Comparison of ENCODE assay signal across 18 cellular contexts in genomic region chr16:66418165-66418962, GRCh38. TPM values are rescaled to one million over a fixed set of nuclear protein-coding genes. Genes with fewer than 3 reads are reported as not detected.
DNase-seq lines count a peak whose midpoint lies in the region; ATAC-seq and TF ChIP-seq lines count a peak whose summit lies in the region.
"Had no signal": no experiment of that assay in that cellular context is flagged by ENCODE, and none has a peak within 500 bp of the region (broad histone marks: within the 10 kb centered on the region; RNA-seq: fewer than 3 reads in every experiment).

No MANE protein-coding gene starts in this region.

- no peaks in the 10 kb centered on the region for H3K36me3 ChIP-seq in vagina
- H3K36me3 ChIP-seq in effector memory CD4-positive, alpha-beta T cell (ENCODE audit: control insufficient read depth, insufficient read depth, low read length): no peaks in the 10 kb centered on the region
- H3K36me3 ChIP-seq: MG63 had no signal

- ATAC-seq in stimulated activated naive CD8-positive, alpha-beta T cell treated with anti-CD3 and anti-CD28 coated beads, Interleukin-15, amount 100 ng/mL, for 72 hours: no peak
- ATAC-seq in HG03342 (IDR thresholded peaks at IDR 0.05; ENCODE audit: unreplicated experiment): no peak
- ATAC-seq: CD8-positive, alpha-beta T cell; Panc1 had no signal

- no peaks in the 10 kb centered on the region for H3K9me3 ChIP-seq in vagina
- H3K9me3 ChIP-seq in effector memory CD4-positive, alpha-beta T cell (ENCODE audit: control insufficient read depth, low read length): no peaks in the 10 kb centered on the region
- H3K9me3 ChIP-seq: MG63 had no signal

- H3K27me3 Mint-ChIP-seq in T-helper 1 cell treated with Interleukin-12 subunit alpha and Interleukin-12 subunit beta and Interleukin-4 antibody, amounts not matched to agents 30 μg/mL and 1 μg/mL, for 36 hours (ENCODE audit: low read depth): peaks cover 29% of the 10 kb centered on the region
- peaks cover 6% of the 10 kb centered on the region for H3K27me3 Mint-ChIP-seq in stimulated activated naive CD8-positive, alpha-beta T cell treated with anti-CD3 and anti-CD28 coated beads, Interleukin-15, amount 100 ng/mL, for 72 hours

- H3K36me3 Mint-ChIP-seq in T-helper 1 cell treated with Interleukin-12 subunit alpha and Interleukin-12 subunit beta and Interleukin-4 antibody, amounts not matched to agents 30 μg/mL and 1 μg/mL, for 36 hours (ENCODE audit: low read depth): peaks cover 6% of the 10 kb centered on the region
- H3K36me3 Mint-ChIP-seq: CD8-positive, alpha-beta T cell had no signal

- DNase-seq in T-helper 1 cell (no peak), RPMI8226 (peak; percentile 35), islet precursor cell (peak; percentile 33), vagina (ENCODE audit: extremely low spot score in 2 of 2) (peak; percentile 58 to 82)
- no peak for DNase-seq in effector memory CD4-positive, alpha-beta T cell
- DNase-seq in stimulated activated naive CD8-positive, alpha-beta T cell treated with anti-CD3 and anti-CD28 coated beads, Interleukin-15, amount 100 ng/mL, for 72 hours: no peak
- DNase-seq: HFFc6, Karpas-422, MG63, NCI-H1105 treated with DMSO at 0.1 percent for 48 hours, NCI-H187 treated with DMSO at 0.1 percent for 48 hours, Right ventricle myocardium superior had no signal

- peak overlapping the region; percentile 36 for H3K4me3 Mint-ChIP-seq in T-helper 1 cell treated with Interleukin-12 subunit alpha and Interleukin-12 subunit beta and Interleukin-4 antibody, amounts not matched to agents 30 μg/mL and 1 μg/mL, for 36 hours
- no peak overlapping the region for H3K4me3 Mint-ChIP-seq in stimulated activated naive CD8-positive, alpha-beta T cell treated with anti-CD3 and anti-CD28 coated beads, Interleukin-15, amount 100 ng/mL, for 72 hours
- H3K4me3 Mint-ChIP-seq: CD8-positive, alpha-beta T cell had no signal

- H3K4me1 Mint-ChIP-seq in T-helper 1 cell treated with Interleukin-12 subunit alpha and Interleukin-12 subunit beta and Interleukin-4 antibody, amounts not matched to agents 30 μg/mL and 1 μg/mL, for 36 hours (ENCODE audit: low read depth): peaks cover 26% of the 10 kb centered on the region
- no peaks in the 10 kb centered on the region for H3K4me1 Mint-ChIP-seq in stimulated activated naive CD8-positive, alpha-beta T cell treated with anti-CD3 and anti-CD28 coated beads, Interleukin-15, amount 100 ng/mL, for 72 hours

- H3K4me3 ChIP-seq in vagina: no peak overlapping the region
- H3K4me3 ChIP-seq in effector memory CD4-positive, alpha-beta T cell (ENCODE audit: insufficient read depth, low read depth, low read length, poor library complexity, severe bottlenecking): no peak overlapping the region
- H3K4me3 ChIP-seq: MG63, SK-N-MC had no signal

- no peaks in the 10 kb centered on the region for H3K27me3 ChIP-seq in vagina
- H3K27me3 ChIP-seq in effector memory CD4-positive, alpha-beta T cell (replicated peaks; ENCODE audit: control insufficient read depth, insufficient read depth, low read length, poor library complexity, severe bottlenecking): no peaks in the 10 kb centered on the region
- H3K27me3 ChIP-seq: MG63 had no signal

- TF ChIP-seq CTCF in vagina (IDR thresholded peaks at IDR 0.05): no peak

- H3K9me3 Mint-ChIP-seq in T-helper 1 cell treated with Interleukin-12 subunit alpha and Interleukin-12 subunit beta and Interleukin-4 antibody, amounts not matched to agents 30 μg/mL and 1 μg/mL, for 36 hours: peaks cover 4% of the 10 kb centered on the region
- no peaks in the 10 kb centered on the region for H3K9me3 Mint-ChIP-seq in stimulated activated naive CD8-positive, alpha-beta T cell treated with anti-CD3 and anti-CD28 coated beads, Interleukin-15, amount 100 ng/mL, for 72 hours
- H3K9me3 Mint-ChIP-seq: CD8-positive, alpha-beta T cell; HFFc6 had no signal

- intact Hi-C loops in vagina (cut with DNase I): no loop called here

- H3K27ac Mint-ChIP-seq in T-helper 1 cell treated with Interleukin-12 subunit alpha and Interleukin-12 subunit beta and Interleukin-4 antibody, amounts not matched to agents 30 μg/mL and 1 μg/mL, for 36 hours: peak overlapping the region; percentile 83
- no peak overlapping the region for H3K27ac Mint-ChIP-seq in stimulated activated naive CD8-positive, alpha-beta T cell treated with anti-CD3 and anti-CD28 coated beads, Interleukin-15, amount 100 ng/mL, for 72 hours
- H3K27ac Mint-ChIP-seq: CD8-positive, alpha-beta T cell had no signal

- no peak for TF ChIP-seq POLR2A in vagina (IDR thresholded peaks at IDR 0.05)

- H3K4me1 ChIP-seq in vagina: no peaks in the 10 kb centered on the region
- H3K4me1 ChIP-seq in effector memory CD4-positive, alpha-beta T cell (ENCODE audit: control insufficient read depth, insufficient read depth, low read length, poor library complexity, severe bottlenecking): no peaks in the 10 kb centered on the region

- H3K27ac ChIP-seq in vagina: no peak overlapping the region
- no peak overlapping the region for H3K27ac ChIP-seq in effector memory CD4-positive, alpha-beta T cell (ENCODE audit: insufficient read depth, low read length, poor library complexity, severe bottlenecking)
- H3K27ac ChIP-seq: 22Rv1, SK-N-MC had no signal

RNA-seq across cellular contexts. Expression of gene BEAN1, which starts 8.7 kb away (rescaled TPM):
- total RNA-seq in vagina: not detected
- total RNA-seq: CD8-positive, alpha-beta T cell; HFFc6 had no signal

RNA-seq across cellular contexts. Expression of gene CDH5, which starts 51.9 kb away (rescaled TPM):
- 38.3 TPM for total RNA-seq in vagina
- total RNA-seq: CD8-positive, alpha-beta T cell; HFFc6 had no signal

Comparison
In these comparisons a context has a peak if more than half of its experiments do, and no peak if none do; other contexts are left out.
1. DNase-seq: peak in RPMI8226 (single experiment), islet precursor cell (single experiment) and vagina (2 of 2); none in T-helper 1 cell (0 of 5), effector memory CD4-positive, alpha-beta T cell (0 of 3) and stimulated activated naive CD8-positive, alpha-beta T cell treated with anti-CD3 and anti-CD28 coated beads, Interleukin-15, amount 100 ng/mL, for 72 hours (0 of 2).